Comparison of ENCODE assay signal across 11 cellular contexts in genomic region chrX:23898412-23898959, GRCh38. TPM values are rescaled to one million over a fixed set of nuclear protein-coding genes. Genes with fewer than 3 reads are reported as not detected.
DNase-seq lines count a peak whose midpoint lies in the region.
"Had no signal": no experiment of that assay in that cellular context is flagged by ENCODE, and none has a peak within 500 bp of the region (broad histone marks: within the 10 kb centered on the region; RNA-seq: fewer than 3 reads in every experiment).

No MANE protein-coding gene starts in this region.

- H3K4me1 ChIP-seq in ACC112 (ENCODE audit: control insufficient read depth, insufficient read depth, low read length, unreplicated experiment) (peaks cover 62% of the 10 kb centered on the region), mesenchymal stem cell (ENCODE audit: control insufficient read depth, insufficient read depth, low read depth, low read length) (peaks cover 6% of the 10 kb centered on the region)

- peak overlapping the region; percentile 31 for H2BK5ac ChIP-seq in mesenchymal stem cell (ENCODE audit: low read depth, low read length, poor library complexity, severe bottlenecking)

- H3K18ac ChIP-seq in mesenchymal stem cell (ENCODE audit: low read depth in 1 of 2, low read length in 2 of 2) = peak overlapping the region in 1 of 2 experiments; percentile 40

- H2AFZ ChIP-seq in ACC112 (ENCODE audit: low read length, unreplicated experiment) = peak overlapping the region; percentile 43
- no peak overlapping the region for H2AFZ ChIP-seq in mesenchymal stem cell (ENCODE audit: low read depth, low read length)

- H3K79me1 ChIP-seq in mesenchymal stem cell (replicated peaks; ENCODE audit: low read length, poor library complexity, severe bottlenecking) = peaks cover 1% of the 10 kb centered on the region

- H3K9ac ChIP-seq in mesenchymal stem cell (ENCODE audit: low read length) = peak overlapping the region; percentile 78

- H3K4me2 ChIP-seq in mesenchymal stem cell (ENCODE audit: low read length, poor library complexity, severe bottlenecking) = no peak overlapping the region

- H4K91ac ChIP-seq in mesenchymal stem cell (ENCODE audit: low read length) = no peak overlapping the region

- no peak overlapping the region for H3K23ac ChIP-seq in mesenchymal stem cell (ENCODE audit: low read length in 2 of 2)

- H3K36me3 ChIP-seq in ACC112 (ENCODE audit: insufficient read depth, low read length) = no peaks in the 10 kb centered on the region
- H3K36me3 ChIP-seq in mesenchymal stem cell (ENCODE audit: control insufficient read depth in 1 of 2, insufficient read depth in 2 of 2, low read depth in 1 of 2, low read length in 2 of 2) = no peaks in the 10 kb centered on the region
- H3K36me3 ChIP-seq: esophagus muscularis mucosa had no signal

- H2BK120ac ChIP-seq in mesenchymal stem cell (ENCODE audit: low read depth, low read length) = no peak overlapping the region

- H4K8ac ChIP-seq in mesenchymal stem cell (ENCODE audit: low read length) = no peak overlapping the region

- H3K27ac ChIP-seq in ACC112 (ENCODE audit: low read depth, low read length) (peak overlapping the region; percentile 99), mesenchymal stem cell (ENCODE audit: low read length, poor library complexity, severe bottlenecking) (peak overlapping the region; percentile 43)
- H3K27ac ChIP-seq: esophagus muscularis mucosa had no signal

- no peak overlapping the region for H3K14ac ChIP-seq in mesenchymal stem cell (ENCODE audit: low read length in 2 of 2)

- no peak overlapping the region for H2BK15ac ChIP-seq in mesenchymal stem cell (ENCODE audit: low read depth, poor library complexity, severe bottlenecking)

- H3K9me3 ChIP-seq in mesenchymal stem cell (ENCODE audit: control insufficient read depth, low read length) = no peaks in the 10 kb centered on the region
- H3K9me3 ChIP-seq: esophagus muscularis mucosa had no signal

- H3K4ac ChIP-seq in mesenchymal stem cell (ENCODE audit: low read depth in 1 of 2, low read length in 2 of 2) = no peak overlapping the region

- peak overlapping the region; percentile 55 for H3K4me3 ChIP-seq in ACC112 (ENCODE audit: low read depth, low read length)
- no peak overlapping the region for H3K4me3 ChIP-seq in mesenchymal stem cell (ENCODE audit: insufficient read depth in 1 of 2, low read depth in 1 of 2, low read length in 2 of 2)
- H3K4me3 ChIP-seq: esophagus muscularis mucosa had no signal

- H2BK12ac ChIP-seq in mesenchymal stem cell (ENCODE audit: low read length in 2 of 2) = no peak overlapping the region

- peak; percentile 22 for DNase-seq in NCI-H226
- peak; percentile 27 for DNase-seq in cerebellar cortex (ENCODE audit: low spot score)
- DNase-seq in mesenchymal stem cell = peak; percentile 71
- DNase-seq in activated CD8-positive, alpha-beta memory T cell treated with anti-CD3 and anti-CD28 coated beads for 24 hours = no peak
- no peak for DNase-seq in activated CD4-positive, alpha-beta T cell treated with anti-CD3 and anti-CD28 coated beads for 1 hour
- no peak for DNase-seq in epidermal melanocyte (ENCODE audit: insufficient read length, low spot score)
- DNase-seq in midbrain (lab: John Stamatoyannopoulos, UW) = no peak
- DNase-seq: left colon, NCI-H1092 treated with DMSO at 0.1 percent for 48 hours had no signal

- H2AK5ac ChIP-seq in mesenchymal stem cell (ENCODE audit: low read length, severe bottlenecking) = no peak overlapping the region

- peaks cover 14% of the 10 kb centered on the region for H3K79me2 ChIP-seq in ACC112 (ENCODE audit: control insufficient read depth, insufficient read depth, low read length, unreplicated experiment)

- 42% methylated on average over 2 of the region's 3 CpGs for WGBS in mesenchymal stem cell

- H3K27me3 ChIP-seq in ACC112 (ENCODE audit: insufficient read depth, low read length) (no peaks in the 10 kb centered on the region), mesenchymal stem cell (ENCODE audit: control insufficient read depth in 1 of 2, insufficient read depth in 1 of 2, low read length in 2 of 2) (no peaks in the 10 kb centered on the region)
- H3K27me3 ChIP-seq: esophagus muscularis mucosa had no signal

RNA-seq across cellular contexts. Expression of gene APOO, which starts 9.3 kb away (rescaled TPM):
- polyA plus RNA-seq in mesenchymal stem cell (2013, experiment 1 of 2) = 48.2 TPM
- polyA plus RNA-seq in mesenchymal stem cell (2013, experiment 2 of 2) = 54.2 TPM

RNA-seq across cellular contexts. Expression of gene CXorf58, which starts 9.3 kb away (rescaled TPM):
- polyA plus RNA-seq in mesenchymal stem cell (2013, experiment 1 of 2) = not detected
- not detected for polyA plus RNA-seq in mesenchymal stem cell (2013, experiment 2 of 2)

Comparison
In these comparisons a context has a peak if more than half of its experiments do, and no peak if none do; other contexts are left out.
1. DNase-seq: peak in NCI-H226 (single experiment), cerebellar cortex (single experiment) and mesenchymal stem cell (single experiment); none in activated CD8-positive, alpha-beta memory T cell treated with anti-CD3 and anti-CD28 coated beads for 24 hours (single experiment), activated CD4-positive, alpha-beta T cell treated with anti-CD3 and anti-CD28 coated beads for 1 hour (single experiment), epidermal melanocyte (single experiment) and midbrain (single experiment).